ENCODE assay signal across 8 cellular contexts in the genomic region with DNA sequence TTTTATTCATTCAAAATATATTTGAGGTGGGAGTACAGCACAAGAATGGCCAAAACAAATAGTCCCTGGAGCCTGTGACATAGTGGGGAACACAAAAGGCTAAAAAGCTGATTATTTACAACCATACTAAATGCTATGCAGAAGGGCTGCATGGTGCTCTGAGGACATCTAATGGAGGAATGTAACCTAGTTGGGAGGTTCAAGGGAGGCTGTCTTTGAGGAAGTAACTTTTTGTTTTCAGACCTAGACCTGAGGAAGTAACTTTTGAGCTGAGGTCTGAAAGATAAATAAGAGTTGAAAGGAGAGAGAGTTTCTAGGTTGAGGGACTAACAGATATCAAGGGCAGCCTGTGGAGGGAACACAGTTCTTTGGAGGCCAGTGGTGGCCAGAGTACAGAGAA. TPM values are rescaled to one million over a fixed set of nuclear protein-coding genes. Genes with fewer than 3 reads are reported as not detected.
DNase-seq lines count a peak whose midpoint lies in the region; ATAC-seq, FAIRE-seq and TF ChIP-seq lines count a peak whose summit lies in the region.

No MANE protein-coding gene starts in this region.

- intact Hi-C loops in GM12878 (cut with micrococcal nuclease; ENCODE audit: unreplicated experiment): loop anchor here (1.0 to 5.0 kb wide), 4 partner anchors 91 to 220 kb away; a partner anchor contains a TSS

- in situ Hi-C loops in GM12878 (cut with MboI): loop anchor here (5.0 kb wide), 1 partner anchor 145 kb away; no protein-coding TSS in a partner anchor

- peak; percentile 88 for FAIRE-seq in GM12878 (lab: Jason Lieb, UNC)

- BruUV-seq in GM12878 (replicated peaks; lab: Mats Ljungman, UMichigan): no TSS peak

- H4K20me1 ChIP-seq in GM12878 (ENCODE audit: control insufficient read depth, insufficient read depth): no peaks in the 10 kb centered on the region

- CTCF ChIA-PET in GM12878 (lab: Yijun Ruan, JAX): interaction anchor here (0.6 to 12.6 kb wide), 31 partner anchors 9 to 286 kb away, joined by 3 to 642 read pairs (median 8); a partner anchor contains a TSS

- peak; percentile 75 to 95 (median 89) for TF ChIP-seq CTCF in GM12878 (IDR thresholded peaks at IDR 0.05 in 2 of 3, conservative IDR thresholded peaks at IDR 0.05 in 1 of 3; ENCODE audit: control insufficient read depth in 2 of 3, extremely low read depth in 1 of 3, insufficient read depth in 1 of 3, low read depth in 3 of 3, low read length in 3 of 3)

- no peaks in the 10 kb centered on the region for H3K27me3 ChIP-seq in GM12878 (replicated peaks in 1 of 2; ENCODE audit: control insufficient read depth in 2 of 2, insufficient read depth in 2 of 2, low read length in 1 of 2)

- RAD21 ChIA-PET in GM12878 (lab: Charles Lee; ENCODE audit: unreplicated experiment): interaction anchor here (0.6 to 6.3 kb wide), 36 partner anchors 9 to 442 kb away, joined by 3 to 164 read pairs (median 5); a partner anchor contains a TSS

- no peaks in the 10 kb centered on the region for H3K9me3 ChIP-seq in GM12878 (replicated peaks; ENCODE audit: control insufficient read depth, insufficient read depth, low read length)

- no peak overlapping the region for H3K4me2 ChIP-seq in GM12878 (ENCODE audit: control insufficient read depth, insufficient read depth)

- H3K9ac ChIP-seq in GM12878 (ENCODE audit: control insufficient read depth, insufficient read depth, low read length): no peak overlapping the region

- H3K27ac ChIP-seq in GM12878 (ENCODE audit: control insufficient read depth, insufficient read depth): no peak overlapping the region

- POLR2A ChIA-PET in GM12878 (lab: Charles Lee): interaction anchor here (0.6 to 4.6 kb wide), 7 partner anchors 10 to 148 kb away, joined by 3 to 33 read pairs (median 5); no protein-coding TSS in a partner anchor

- H3K36me3 ChIP-seq in GM12878 (ENCODE audit: control insufficient read depth in 2 of 2, insufficient read depth in 2 of 2, low read length in 1 of 2): peaks cover 0 to 5% of the 10 kb centered on the region in 2 experiments; a peak in 2 of 4 replicates

- no peak for TF ChIP-seq EP300 in GM12878 (IDR thresholded peaks at IDR 0.05; ENCODE audit: borderline replicate concordance in 1 of 2, control insufficient read depth in 1 of 2, low read depth in 2 of 2, low read length in 2 of 2)

- H3K79me2 ChIP-seq in GM12878 (ENCODE audit: control insufficient read depth, insufficient read depth, low read length): no peaks in the 10 kb centered on the region

- no peak overlapping the region for H3K4me3 ChIP-seq in GM12878

- peak; percentile 56 for ATAC-seq in GM18873 (IDR thresholded peaks at IDR 0.05; ENCODE audit: low FRiP score, unreplicated experiment)
- ATAC-seq in HG03066 (IDR thresholded peaks at IDR 0.05; ENCODE audit: low read depth, unreplicated experiment): peak; percentile 55
- ATAC-seq in GM12878: peak; percentile 90

- H2AFZ ChIP-seq in GM12878 (ENCODE audit: control insufficient read depth, low read depth, low read length): peak overlapping the region; percentile 22

- peak; percentile 100 for TF ChIP-seq RAD21 in GM12878 (IDR thresholded peaks at IDR 0.05; ENCODE audit: insufficient read depth, low read depth, low read length)

- DNase-seq in DMS153 treated with DMSO at 0.1 percent for 48 hours (lab: John Stamatoyannopoulos, UW; ENCODE audit: unreplicated experiment) (peak; percentile 60), NOMO-1 treated with DMSO at 0.1 percent for 48 hours (lab: John Stamatoyannopoulos, UW; ENCODE audit: unreplicated experiment) (peak; percentile 98), GM12878 (ENCODE audit: low read depth, low spot score) (peak; percentile 80), inferior parietal cortex (ENCODE audit: extremely low spot score) (peak; percentile 77), superior temporal gyrus (ENCODE audit: extremely low spot score) (peak; percentile 80), GM19240 (ENCODE audit: insufficient read length, low spot score) (no peak)

- no peak for TF ChIP-seq POLR2A in GM12878 (IDR thresholded peaks at IDR 0.05; ENCODE audit: low read depth, low read length)

- no peaks in the 10 kb centered on the region; the same call in 1 of the 2 replicates for H3K4me1 ChIP-seq in GM12878 (ENCODE audit: control insufficient read depth, insufficient read depth, low read length)

- SMC1A ChIA-PET in GM12878 (lab: Charles Lee; ENCODE audit: uncharacterized antibody, unreplicated experiment): interaction anchor here (0.6 to 11.9 kb wide), 33 partner anchors 11 to 215 kb away, joined by 3 to 405 read pairs (median 6); no protein-coding TSS in a partner anchor

TF ChIP-seq in GM12878, 131 proteins besides CTCF, POLR2A, EP300 and RAD21:
- peak; percentile 51; the same call in 1 of the 2 replicates for TF ChIP-seq YY1 (IDR thresholded peaks at IDR 0.05; ENCODE audit: low read depth, low read length)
- no peak for TF ChIP-seq NRF1 (conservative IDR thresholded peaks at IDR 0.05; ENCODE audit: low read depth, low read length)
- TF ChIP-seq, protein P1, sequence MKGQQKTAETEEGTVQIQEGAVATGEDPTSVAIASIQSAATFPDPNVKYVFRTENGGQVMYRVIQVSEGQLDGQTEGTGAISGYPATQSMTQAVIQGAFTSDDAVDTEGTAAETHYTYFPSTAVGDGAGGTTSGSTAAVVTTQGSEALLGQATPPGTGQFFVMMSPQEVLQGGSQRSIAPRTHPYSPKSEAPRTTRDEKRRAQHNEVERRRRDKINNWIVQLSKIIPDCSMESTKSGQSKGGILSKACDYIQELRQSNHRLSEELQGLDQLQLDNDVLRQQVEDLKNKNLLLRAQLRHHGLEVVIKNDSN (IDR thresholded peaks at IDR 0.05; ENCODE audit: borderline replicate concordance, extremely low read length, insufficient read depth, low read depth, low read length): no peak
- 0 out of 2 replicates have a peak, but pooled peaks have one; percentile 39 for TF ChIP-seq MEF2A (IDR thresholded peaks at IDR 0.05; ENCODE audit: insufficient read depth, low read depth, low read length)
- peak; percentile 61; the same call in 1 of the 3 replicates for TF ChIP-seq POU2F2 (IDR thresholded peaks at IDR 0.05; ENCODE audit: borderline replicate concordance, low read depth, low read length)
- TF ChIP-seq STAT3 (IDR thresholded peaks at IDR 0.05; ENCODE audit: low read depth, low read length): 0 out of 2 replicates have a peak, but pooled peaks have one; percentile 50
- TF ChIP-seq, protein P2, sequence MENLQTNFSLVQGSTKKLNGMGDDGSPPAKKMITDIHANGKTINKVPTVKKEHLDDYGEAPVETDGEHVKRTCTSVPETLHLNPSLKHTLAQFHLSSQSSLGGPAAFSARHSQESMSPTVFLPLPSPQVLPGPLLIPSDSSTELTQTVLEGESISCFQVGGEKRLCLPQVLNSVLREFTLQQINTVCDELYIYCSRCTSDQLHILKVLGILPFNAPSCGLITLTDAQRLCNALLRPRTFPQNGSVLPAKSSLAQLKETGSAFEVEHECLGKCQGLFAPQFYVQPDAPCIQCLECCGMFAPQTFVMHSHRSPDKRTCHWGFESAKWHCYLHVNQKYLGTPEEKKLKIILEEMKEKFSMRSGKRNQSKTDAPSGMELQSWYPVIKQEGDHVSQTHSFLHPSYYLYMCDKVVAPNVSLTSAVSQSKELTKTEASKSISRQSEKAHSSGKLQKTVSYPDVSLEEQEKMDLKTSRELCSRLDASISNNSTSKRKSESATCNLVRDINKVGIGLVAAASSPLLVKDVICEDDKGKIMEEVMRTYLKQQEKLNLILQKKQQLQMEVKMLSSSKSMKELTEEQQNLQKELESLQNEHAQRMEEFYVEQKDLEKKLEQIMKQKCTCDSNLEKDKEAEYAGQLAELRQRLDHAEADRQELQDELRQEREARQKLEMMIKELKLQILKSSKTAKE (IDR thresholded peaks at IDR 0.05; ENCODE audit: low read depth, poor library complexity, severe bottlenecking): peak; percentile 29
- TF ChIP-seq FOXM1 (IDR thresholded peaks at IDR 0.05; ENCODE audit: low read depth, low read length): 0 out of 2 replicates have a peak, but pooled peaks have one; percentile 55
- TF ChIP-seq ETV6 (conservative IDR thresholded peaks at IDR 0.05 in 1 of 2, IDR thresholded peaks at IDR 0.05 in 1 of 2; ENCODE audit: borderline replicate concordance in 1 of 2, low read depth in 1 of 2): peak in 1 of 2 experiments; percentile 48; a peak in 1 of 4 replicates
- peak; percentile 98 for TF ChIP-seq SMC3 (IDR thresholded peaks at IDR 0.05; ENCODE audit: borderline replicate concordance, low read length)
- TF ChIP-seq NBN (IDR thresholded peaks at IDR 0.05): 0 out of 2 replicates have a peak, but pooled peaks have one; percentile 41
- no peak for TF ChIP-seq CEBPB (IDR thresholded peaks at IDR 0.05; ENCODE audit: borderline replicate concordance in 1 of 2, low read depth in 2 of 2, low read length in 2 of 2)

RNA-seq across cellular contexts. Expression of a gene that starts 34.8 kb away (rescaled TPM):
- total RNA-seq in GM12878 (2013; cell fraction: nucleolus; rRNA removed): 30.0 and 31.2 TPM in 2 replicates
- 5.6 and 8.3 TPM in 2 replicates for total RNA-seq in GM12878 (2014; rRNA removed)
- total RNA-seq in GM12878 (2014; rRNA removed; fragmentation: Illumina TruSeq; extraction: Trizol): 8.8 and 9.4 TPM in 2 replicates
- total RNA-seq in GM12878 (2021): 7.1 and 7.3 TPM in 2 replicates
- 1.9 TPM for polyA plus RNA-seq in GM12878 (2011; ENCODE audit: low read depth)
- polyA plus RNA-seq in GM12878 (2011; rRNA removed): 7.4 and 13.0 TPM in 2 replicates
- 2.5 and 2.9 TPM in 2 replicates for polyA plus RNA-seq in GM12878 (2011; cell fraction: cytosol; rRNA removed)
- polyA plus RNA-seq in GM12878 (2011; cell fraction: nucleus; rRNA removed): 7.4 and 8.6 TPM in 2 replicates
- polyA plus RNA-seq in GM12878 (2012): 3.0 and 5.1 TPM in 2 replicates
- 7.2 and 8.3 TPM in 2 replicates for polyA plus RNA-seq in GM12878 (2014; fragmentation: Illumina TruSeq; extraction: Trizol)
- polyA plus RNA-seq in GM12878 (2014; fragmentation: Nextera tagmentation; extraction: Ambion mirVana): 1 to 10 TPM; 1.9 to 2.2 TPM
- polyA plus RNA-seq in GM12878 (2014; rRNA removed): 3.2 and 4.2 TPM in 2 replicates
- polyA plus RNA-seq in GM12878 (2016; fragmentation: Nextera tagmentation; extraction: Ambion mirVana): 1 to 10 TPM; 7.4 to 8.0 TPM
- 5.9 and 9.2 TPM in 2 replicates for polyA minus RNA-seq in GM12878 (2011; rRNA and poly(A)+ RNA removed)
- 2.7 and 4.3 TPM in 2 replicates for polyA minus RNA-seq in GM12878 (2011; cell fraction: cytosol; rRNA and poly(A)+ RNA removed)
- polyA minus RNA-seq in GM12878 (2011; cell fraction: nucleus; rRNA and poly(A)+ RNA removed): 2.4 and 5.4 TPM in 2 replicates
